ENCODE assay signal across 23 cellular contexts in genomic region chr2:65374999-65375398, GRCh38. TPM values are rescaled to one million over a fixed set of nuclear protein-coding genes. Genes with fewer than 3 reads are reported as not detected.
DNase-seq lines count a peak whose midpoint lies in the region; ATAC-seq, FAIRE-seq and TF ChIP-seq lines count a peak whose summit lies in the region.
"Had no signal": no experiment of that assay in that cellular context is flagged by ENCODE, and none has a peak within 500 bp of the region (broad histone marks: within the 10 kb centered on the region; RNA-seq: fewer than 3 reads in every experiment).

No MANE protein-coding gene starts in this region.

- H3K79me2 ChIP-seq in OCI-LY7 (ENCODE audit: insufficient read depth, low read depth, low read length) (peaks cover 24% of the 10 kb centered on the region; the same call in 1 of the 2 replicates), HepG2 (ENCODE audit: insufficient read depth, low read length) (peaks cover 93% of the 10 kb centered on the region)

- H3K4me3 Mint-ChIP-seq in progenitor cell of endocrine pancreas (ENCODE audit: low read depth) = no peak overlapping the region
- H3K4me3 Mint-ChIP-seq: CD14-positive monocyte, T-helper 17 cell had no signal

- peak overlapping the region; percentile 77 for H3K4me2 ChIP-seq in OCI-LY7 (ENCODE audit: low read length)
- no peak overlapping the region; the same call in 1 of the 2 replicates for H3K4me2 ChIP-seq in HepG2 (ENCODE audit: low read depth, low read length)

- H3K36me3 Mint-ChIP-seq in progenitor cell of endocrine pancreas (ENCODE audit: insufficient read depth) = no peaks in the 10 kb centered on the region

- 92% methylated on average over 4 of the region's 4 CpGs for WGBS in HepG2 (ENCODE audit: low lambda C conversion rate)

- no peak for TF ChIP-seq CTCF in OCI-LY7 (conservative IDR thresholded peaks at IDR 0.05; ENCODE audit: low read length)
- TF ChIP-seq CTCF in HepG2 (CRISPR knock-in tag; IDR thresholded peaks at IDR 0.05) = no peak
- TF ChIP-seq CTCF in upper lobe of right lung (IDR thresholded peaks at IDR 0.05) = no peak
- no peak for TF ChIP-seq CTCF in progenitor cell of endocrine pancreas (IDR thresholded peaks at IDR 0.05; ENCODE audit: unreplicated experiment)

- no peaks in the 10 kb centered on the region for H3K9me3 Mint-ChIP-seq in progenitor cell of endocrine pancreas (ENCODE audit: low read depth)
- H3K9me3 Mint-ChIP-seq: CD14-positive monocyte had no signal

- DNase-seq in OCI-LY7 (ENCODE audit: low spot score) (no peak), HepG2 (ENCODE audit: low spot score) (no peak), upper lobe of right lung (no peak), progenitor cell of endocrine pancreas (ENCODE audit: low spot score, unreplicated experiment) (no peak), NCI-H510A (lab: John Stamatoyannopoulos, UW) (no peak)
- DNase-seq: COR-L47, GM23248, NCI-H1105 treated with DMSO at 0.1 percent for 48 hours, NCI-H1930, NCI-H2171 treated with DMSO at 0.1 percent for 48 hours, NCI-H524, OCI-M1, Right ventricle myocardium superior, T-helper 17 cell had no signal

- H3K9me2 ChIP-seq in OCI-LY7 (ENCODE audit: insufficient read depth, low read length) = no peaks in the 10 kb centered on the region

- H4K20me1 ChIP-seq in OCI-LY7 (ENCODE audit: insufficient read depth, low read length) = no peaks in the 10 kb centered on the region
- H4K20me1 ChIP-seq in HepG2 (ENCODE audit: insufficient read depth, low read length) = peaks cover 8% of the 10 kb centered on the region; the same call in 1 of the 2 replicates

- H3K4me1 Mint-ChIP-seq in progenitor cell of endocrine pancreas (ENCODE audit: low read depth) = peaks cover 39% of the 10 kb centered on the region

- no peak overlapping the region; the same call in 1 of the 2 replicates for H3K9ac ChIP-seq in HepG2 (ENCODE audit: insufficient read depth, low read depth, low read length)
- H3K9ac ChIP-seq: GM23248 had no signal

- H2AFZ ChIP-seq in OCI-LY7 (ENCODE audit: low read length) = no peak overlapping the region
- no peak overlapping the region for H2AFZ ChIP-seq in HepG2 (ENCODE audit: low read length)
- H2AFZ ChIP-seq: GM23248 had no signal

- H3K27ac ChIP-seq in OCI-LY7 (ENCODE audit: low read depth, low read length, poor library complexity, severe bottlenecking) = peak overlapping the region; percentile 12
- peak overlapping the region; percentile 67 for H3K27ac ChIP-seq in HepG2 (ENCODE audit: extremely low read length, insufficient read depth, low read length)
- H3K27ac ChIP-seq in upper lobe of right lung = no peak overlapping the region
- H3K27ac ChIP-seq: GM23248 had no signal

- no peak for TF ChIP-seq RAD21 in HepG2 (CRISPR knock-in tag; IDR thresholded peaks at IDR 0.05)

- FAIRE-seq in HepG2 (lab: Jason Lieb, UNC) = no peak
- FAIRE-seq: GM12878, GM18507, HTR-8/SVneo, K562 had no signal

- no peaks in the 10 kb centered on the region for H3K27me3 ChIP-seq in HepG2 (ENCODE audit: control insufficient read depth in 1 of 2, insufficient read depth in 2 of 2, low read length in 2 of 2)
- no peaks in the 10 kb centered on the region for H3K27me3 ChIP-seq in upper lobe of right lung

- TF ChIP-seq POLR2A in HepG2 (IDR thresholded peaks at IDR 0.05; ENCODE audit: insufficient read depth in 1 of 2, low read depth in 2 of 2, low read length in 2 of 2) = no peak

- H3K27ac Mint-ChIP-seq in progenitor cell of endocrine pancreas = no peak overlapping the region
- H3K27ac Mint-ChIP-seq: T-helper 17 cell had no signal

- peak overlapping the region; percentile 16 for H3K4me3 ChIP-seq in OCI-LY7 (ENCODE audit: low read depth, low read length, poor library complexity, severe bottlenecking)
- H3K4me3 ChIP-seq in HepG2 (replicated peaks in 1 of 3; ENCODE audit: insufficient read depth in 1 of 3, low read depth in 2 of 3, low read length in 3 of 3) = no peak overlapping the region
- no peak overlapping the region for H3K4me3 ChIP-seq in upper lobe of right lung
- H3K4me3 ChIP-seq: GM12878, GM23248, K562 had no signal

- POLR2A ChIA-PET in OCI-LY7 (lab: Charles Lee) (interaction anchor here (0.7 to 8.0 kb wide), 11 partner anchors 7 to 148 kb away, joined by 3 to 104 read pairs (median 5); partner anchors contain the start of gene ACTR2), HepG2 (lab: Yijun Ruan, JAX) (interaction anchor here (1.1 to 5.2 kb wide), 6 partner anchors 8 to 62 kb away, joined by 3 to 66 read pairs (median 25); no protein-coding TSS in a partner anchor)

- ATAC-seq in GM18868 (IDR thresholded peaks at IDR 0.05; ENCODE audit: unreplicated experiment) (peak; percentile 4), HepG2 (no peak), upper lobe of right lung (peak; percentile 54), HG02885 (IDR thresholded peaks at IDR 0.05; ENCODE audit: poor library complexity, unreplicated experiment) (no peak)
- ATAC-seq: HCT116, K562, SK-N-SH treated with all-trans-retinoic acid at 6 μM for 48 hours, T-helper 17 cell had no signal

- in situ Hi-C loops in HepG2 (cut with HindIII; ENCODE audit: extremely low pct_ligation_motif_present, low pct_unique_long_range_greater_than_20kb) = no loop called here

- intact Hi-C loops in OCI-LY7 (cut with micrococcal nuclease; ENCODE audit: unreplicated experiment) = no loop called here
- intact Hi-C loops in HepG2 (cut with micrococcal nuclease; ENCODE audit: unreplicated experiment) = no loop called here
- intact Hi-C loops in upper lobe of right lung (cut with DNase I) = no loop called here

- BruUV-seq in OCI-LY7 (replicated peaks; lab: Mats Ljungman, UMichigan) (no TSS peak), HepG2 (replicated peaks; lab: Mats Ljungman, UMichigan) (no TSS peak)

- H3K4me1 ChIP-seq in OCI-LY7 (ENCODE audit: insufficient read depth, low read length, poor library complexity, severe bottlenecking) (peaks cover 83% of the 10 kb centered on the region), HepG2 (ENCODE audit: insufficient read depth, low read length) (peaks cover 95% of the 10 kb centered on the region), upper lobe of right lung (peaks cover 31% of the 10 kb centered on the region)

- CTCF ChIA-PET in OCI-LY7 (lab: Charles Lee; ENCODE audit: unreplicated experiment) (interaction anchor here (1.2 to 1.4 kb wide), 2 partner anchors 9 to 12 kb away, joined by 3 to 5 read pairs; no protein-coding TSS in a partner anchor), HepG2 (lab: Yijun Ruan, JAX; ENCODE audit: low intra/inter-chr PET ratio, low total read pairs) (no interaction called here)

- H3K9me3 ChIP-seq in OCI-LY7 (ENCODE audit: low read length) (no peaks in the 10 kb centered on the region), HepG2 (ENCODE audit: low read length) (no peaks in the 10 kb centered on the region), upper lobe of right lung (no peaks in the 10 kb centered on the region)

- H3K36me3 ChIP-seq in OCI-LY7 (ENCODE audit: insufficient read depth, low read length) (peaks cover 14% of the 10 kb centered on the region), HepG2 (replicated peaks in 1 of 2; ENCODE audit: control insufficient read depth in 1 of 2, insufficient read depth in 2 of 2, low read length in 2 of 2) (peaks cover 2 to 24% of the 10 kb centered on the region in 2 experiments; a peak in 4 of 5 replicates), upper lobe of right lung (no peaks in the 10 kb centered on the region)

- no peaks in the 10 kb centered on the region for H3K27me3 Mint-ChIP-seq in progenitor cell of endocrine pancreas

- no peak for TF ChIP-seq EP300 in HepG2 (IDR thresholded peaks at IDR 0.05; ENCODE audit: low read depth in 2 of 2, low read length in 2 of 2)
- TF ChIP-seq EP300 in HepG2 (CRISPR knock-in tag; IDR thresholded peaks at IDR 0.05; ENCODE audit: borderline replicate concordance) = no peak

TF ChIP-seq in HepG2, 621 proteins besides CTCF, POLR2A, EP300 and RAD21 (continues in another document):
- no peak for TF ChIP-seq ARID2 (CRISPR knock-in tag; IDR thresholded peaks at IDR 0.05; ENCODE audit: borderline replicate concordance)
- no peak for TF ChIP-seq ZNF350 (CRISPR knock-in tag; IDR thresholded peaks at IDR 0.05; ENCODE audit: borderline replicate concordance, low read depth)
- TF ChIP-seq ZSCAN25 (CRISPR knock-in tag; IDR thresholded peaks at IDR 0.05) = 0 out of 2 replicates have a peak, but pooled peaks have one; percentile 34

RNA-seq across cellular contexts. Expression of gene SPRED2, which starts 57.4 kb away (rescaled TPM):
- 4.9 and 8.0 TPM in 2 replicates for total RNA-seq in OCI-LY7 (2014; rRNA removed; shearing (Covaris generic))
- total RNA-seq in OCI-LY7 (2022) (41.9 and 49.1 TPM in 2 replicates), HepG2 (2016; rRNA removed; fragmentation: Illumina TruSeq; extraction: Trizol) (13.0 and 17.7 TPM in 2 replicates), upper lobe of right lung (56.9 TPM), progenitor cell of endocrine pancreas (36.6 and 38.6 TPM in 2 replicates)
- total RNA-seq in HepG2 (2016; cell fraction: cytosol; rRNA removed; fragmentation: Illumina TruSeq; extraction: Trizol; ENCODE audit: low read depth) = 8.2 and 14.6 TPM in 2 replicates
- total RNA-seq in HepG2 (2016; cell fraction: insoluble cytoplasmic fraction; rRNA removed; fragmentation: Illumina TruSeq; extraction: Trizol) = 13.6 and 15.0 TPM in 2 replicates
- 14.7 and 17.3 TPM in 2 replicates for total RNA-seq in HepG2 (2016; cell fraction: membrane; rRNA removed; fragmentation: Illumina TruSeq; extraction: Trizol)
- total RNA-seq in HepG2 (2016; cell fraction: nucleus; rRNA removed; fragmentation: Illumina TruSeq; extraction: Trizol) = 17.1 and 21.0 TPM in 2 replicates
- polyA plus RNA-seq in HepG2 (2011; rRNA removed) = 34.4 and 37.0 TPM in 2 replicates
- 35.1 and 36.7 TPM in 2 replicates for polyA plus RNA-seq in HepG2 (2011; cell fraction: cytosol; rRNA removed)
- polyA plus RNA-seq in HepG2 (2011; cell fraction: nucleus; rRNA removed) = 42.3 and 51.3 TPM in 2 replicates
- polyA plus RNA-seq in HepG2 (2012) = 50.2 and 57.7 TPM in 2 replicates
- 7.2 and 7.7 TPM in 2 replicates for polyA plus RNA-seq in HepG2 (2016; cell fraction: cytosol; fragmentation: Illumina TruSeq; extraction: Trizol; ENCODE audit: low read depth)
- polyA plus RNA-seq in HepG2 (2016; cell fraction: insoluble cytoplasmic fraction; fragmentation: Illumina TruSeq; extraction: Trizol; ENCODE audit: low read depth) = 35.3 and 42.4 TPM in 2 replicates
- polyA plus RNA-seq in HepG2 (2016; cell fraction: membrane; fragmentation: Illumina TruSeq; extraction: Trizol; ENCODE audit: low read depth) = 18.9 and 19.9 TPM in 2 replicates
- 39.6 and 40.2 TPM in 2 replicates for polyA plus RNA-seq in HepG2 (2016; cell fraction: nucleus; fragmentation: Illumina TruSeq; extraction: Trizol; ENCODE audit: insufficient read depth, low read depth)
- 4.9 and 74.4 TPM in 2 replicates for polyA minus RNA-seq in HepG2 (2011; rRNA and poly(A)+ RNA removed; ENCODE audit: low replicate concordance)
- polyA minus RNA-seq in HepG2 (2011; cell fraction: cytosol; rRNA and poly(A)+ RNA removed) = 42.6 and 50.6 TPM in 2 replicates
- polyA minus RNA-seq in HepG2 (2011; cell fraction: nucleus; rRNA and poly(A)+ RNA removed) = 36.3 and 43.9 TPM in 2 replicates

Comparison
In these comparisons a context has a peak if more than half of its experiments do, and no peak if none do; other contexts are left out.
1. ATAC-seq: peak in GM18868 (single experiment) and upper lobe of right lung (single experiment); none in HepG2 (single experiment) and HG02885 (single experiment).